ENCODE assay signal across 9 cellular contexts in the genomic region with DNA sequence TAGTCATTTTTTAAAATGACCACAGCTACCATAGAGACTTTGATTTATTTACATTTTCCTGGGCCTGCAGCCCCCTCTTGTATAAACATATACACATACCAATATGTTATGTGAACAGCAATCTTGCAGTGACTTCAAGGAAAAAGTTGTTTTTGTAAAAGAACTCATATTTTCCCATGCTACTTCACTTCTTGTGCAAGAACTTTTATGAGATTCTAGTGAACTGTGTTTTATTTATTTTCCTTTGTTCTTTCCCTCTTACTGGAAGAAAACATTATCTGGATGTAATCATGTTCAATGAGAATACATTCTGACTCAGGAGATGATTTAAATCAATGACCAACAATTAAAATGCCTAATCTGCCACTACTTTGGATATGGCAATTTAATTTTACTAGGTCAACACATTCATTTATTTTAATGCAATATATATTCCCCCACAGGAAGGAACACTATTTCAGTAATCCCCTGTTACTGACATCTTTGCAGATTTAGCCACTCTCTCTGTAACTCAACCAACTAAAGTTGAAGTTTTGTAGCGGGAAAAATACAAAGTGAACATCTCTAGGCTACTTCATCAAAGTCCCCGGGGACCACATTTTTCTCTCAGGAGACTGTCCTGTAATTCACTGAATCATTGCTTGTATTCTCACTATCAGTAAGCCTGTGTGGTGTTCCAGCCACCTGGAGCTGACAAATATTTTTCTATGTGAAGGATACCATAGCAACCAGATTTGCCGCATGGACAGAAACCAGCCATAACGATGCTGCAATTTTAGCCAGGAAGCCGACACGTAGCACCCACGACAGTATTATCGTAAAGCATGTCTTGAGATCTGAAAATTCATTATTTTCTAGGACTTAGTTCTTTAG.
DNase-seq lines count a peak whose midpoint lies in the region; ATAC-seq and TF ChIP-seq lines count a peak whose summit lies in the region.
"Had no signal": no experiment of that assay in that cellular context is flagged by ENCODE, and none has a peak within 500 bp of the region (broad histone marks: within the 10 kb centered on the region; RNA-seq: fewer than 3 reads in every experiment).

No MANE protein-coding gene starts in this region.

- CTCF ChIA-PET in CD8-positive, alpha-beta memory T cell (lab: Charles Lee) = no interaction called here

- H3K4me3 ChIP-seq in GM08714 (ENCODE audit: low read length) = 0 out of 2 replicates have a peak overlapping the region, but pooled peaks have one; percentile 28
- peak overlapping the region; percentile 1 to 15 (median 5) for H3K4me3 ChIP-seq in esophagus muscularis mucosa
- no peak overlapping the region for H3K4me3 ChIP-seq in CD8-positive, alpha-beta memory T cell (ENCODE audit: low read length)

- TF ChIP-seq CTCF in esophagus muscularis mucosa (IDR thresholded peaks at IDR 0.05) = no peak

- peaks cover 5% of the 10 kb centered on the region for H3K4me1 Mint-ChIP-seq in stimulated activated effector memory CD8-positive, alpha-beta T cell treated with anti-CD3 and anti-CD28 coated beads, Interleukin-12 subunit alpha, Interleukin-12 subunit beta, amount 100 ng/mL, for 72 hours
- H3K4me1 Mint-ChIP-seq in CD8-positive, alpha-beta memory T cell = peaks cover 6 to 9% (median 9%) of the 10 kb centered on the region in 3 donors

- peak overlapping the region; percentile 50 to 66 (median 56) for H3K27ac ChIP-seq in esophagus muscularis mucosa (replicated peaks in 1 of 4)
- no peak overlapping the region for H3K27ac ChIP-seq in CD8-positive, alpha-beta memory T cell (ENCODE audit: low read depth, low read length)
- H3K27ac ChIP-seq: KMS-11 had no signal

- peak; percentile 84 for ATAC-seq in GM21576 (IDR thresholded peaks at IDR 0.05; ENCODE audit: unreplicated experiment)
- peak; percentile 28 for ATAC-seq in stimulated activated effector memory CD8-positive, alpha-beta T cell treated with anti-CD3 and anti-CD28 coated beads, Interleukin-12 subunit alpha, Interleukin-12 subunit beta, amount 100 ng/mL, for 72 hours

- POLR2A ChIA-PET in CD8-positive, alpha-beta memory T cell (lab: Charles Lee) = no interaction called here

- H3K27me3 Mint-ChIP-seq in CD8-positive, alpha-beta memory T cell = peaks cover 1 to 3% of the 10 kb centered on the region in 2 donors

- H3K4me1 ChIP-seq in esophagus muscularis mucosa = peaks cover 74 to 99% (median 98%) of the 10 kb centered on the region in 4 donors
- no peaks in the 10 kb centered on the region for H3K4me1 ChIP-seq in CD8-positive, alpha-beta memory T cell (ENCODE audit: insufficient read depth, low read length)

- WGBS in esophagus muscularis mucosa = 27% methylated on average over 8 of the region's 8 CpGs

- peak; percentile 42 for TF ChIP-seq EP300 in esophagus muscularis mucosa (IDR thresholded peaks at IDR 0.05)

- TF ChIP-seq POLR2A in esophagus muscularis mucosa (IDR thresholded peaks at IDR 0.05; ENCODE audit: low read depth) = no peak

- DNase-seq in M059J (ENCODE audit: low read depth) (peak; percentile 82), esophagus muscularis mucosa (ENCODE audit: extremely low spot score) (no peak), SIG-M5 treated with dmso at 0.1 percent for 504 hours (lab: John Stamatoyannopoulos, UW; ENCODE audit: unreplicated experiment) (no peak), posterior vena cava (ENCODE audit: low spot score) (no peak)
- DNase-seq in stimulated activated effector memory CD8-positive, alpha-beta T cell treated with anti-CD3 and anti-CD28 coated beads, Interleukin-12 subunit alpha, Interleukin-12 subunit beta, amount 100 ng/mL, for 72 hours (ENCODE audit: low spot score in 2 of 2) = no peak
- DNase-seq in CD8-positive, alpha-beta memory T cell = no peak

- H3K4me3 Mint-ChIP-seq in stimulated activated effector memory CD8-positive, alpha-beta T cell treated with anti-CD3 and anti-CD28 coated beads, Interleukin-12 subunit alpha, Interleukin-12 subunit beta, amount 100 ng/mL, for 72 hours = no peak overlapping the region
- H3K4me3 Mint-ChIP-seq in CD8-positive, alpha-beta memory T cell = no peak overlapping the region

- H3K27me3 ChIP-seq in esophagus muscularis mucosa = no peaks in the 10 kb centered on the region
- no peaks in the 10 kb centered on the region for H3K27me3 ChIP-seq in CD8-positive, alpha-beta memory T cell (ENCODE audit: insufficient read depth, low read length, poor library complexity, severe bottlenecking)

- H3K9me3 Mint-ChIP-seq in stimulated activated effector memory CD8-positive, alpha-beta T cell treated with anti-CD3 and anti-CD28 coated beads, Interleukin-12 subunit alpha, Interleukin-12 subunit beta, amount 100 ng/mL, for 72 hours = no peaks in the 10 kb centered on the region
- H3K9me3 Mint-ChIP-seq in CD8-positive, alpha-beta memory T cell = no peaks in the 10 kb centered on the region

- H3K36me3 Mint-ChIP-seq in stimulated activated effector memory CD8-positive, alpha-beta T cell treated with anti-CD3 and anti-CD28 coated beads, Interleukin-12 subunit alpha, Interleukin-12 subunit beta, amount 100 ng/mL, for 72 hours = no peaks in the 10 kb centered on the region
- no peaks in the 10 kb centered on the region for H3K36me3 Mint-ChIP-seq in CD8-positive, alpha-beta memory T cell

- no peaks in the 10 kb centered on the region for H3K36me3 ChIP-seq in esophagus muscularis mucosa
- no peaks in the 10 kb centered on the region for H3K36me3 ChIP-seq in CD8-positive, alpha-beta memory T cell (ENCODE audit: insufficient read depth, low read length)

- H3K27ac Mint-ChIP-seq in stimulated activated effector memory CD8-positive, alpha-beta T cell treated with anti-CD3 and anti-CD28 coated beads, Interleukin-12 subunit alpha, Interleukin-12 subunit beta, amount 100 ng/mL, for 72 hours = no peak overlapping the region
- H3K27ac Mint-ChIP-seq in CD8-positive, alpha-beta memory T cell = no peak overlapping the region

- no peaks in the 10 kb centered on the region for H3K9me3 ChIP-seq in esophagus muscularis mucosa
- H3K9me3 ChIP-seq in CD8-positive, alpha-beta memory T cell (ENCODE audit: low read length) = no peaks in the 10 kb centered on the region

- intact Hi-C loops in esophagus muscularis mucosa (cut with DNase I) = no loop called here
- intact Hi-C loops in posterior vena cava (cut with DNase I) = no loop called here
